9 cellular contexts compared by ENCODE assay signal in the genomic region with DNA sequence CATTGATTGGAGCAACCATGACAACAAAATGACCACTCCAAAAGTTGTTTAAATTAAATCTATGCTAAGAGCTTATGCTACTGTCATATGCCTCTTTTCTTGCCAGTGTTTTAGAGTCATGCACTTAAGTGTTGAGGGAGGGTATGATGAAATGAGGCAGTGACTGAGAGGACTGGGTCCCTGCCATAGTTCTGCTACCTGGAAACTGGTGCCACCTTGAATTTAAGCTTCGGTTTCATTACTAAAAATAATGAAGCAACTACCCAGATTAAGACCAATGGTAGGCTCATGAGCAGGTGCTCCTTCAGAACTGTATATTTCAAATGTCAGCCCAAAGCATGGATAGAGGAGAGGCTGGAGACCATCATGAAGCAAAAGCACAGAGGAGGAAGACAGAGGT.
"Had no signal": no experiment of that assay in that cellular context is flagged by ENCODE, and none has a peak within 500 bp of the region (broad histone marks: within the 10 kb centered on the region; RNA-seq: fewer than 3 reads in every experiment).

No MANE protein-coding gene starts in this region.

- H3K27ac Mint-ChIP-seq: HFFc6, IgD-negative memory B cell had no signal

- H3K9ac ChIP-seq: GM23248 had no signal

- H3K9me3 ChIP-seq: HAP-1 had no signal

- H3K9me3 Mint-ChIP-seq: IgD-negative memory B cell had no signal

- H3K4me1 Mint-ChIP-seq: IgD-negative memory B cell had no signal

- ATAC-seq: HCT116, HepG2 had no signal

- H2AFZ ChIP-seq: GM23248 had no signal

- H3K36me3 Mint-ChIP-seq: IgD-negative memory B cell had no signal

- H3K36me3 ChIP-seq: HAP-1 had no signal

- H3K4me3 Mint-ChIP-seq: HFFc6, IgD-negative memory B cell had no signal

- DNase-seq: GM23248, GOT3, H7, HFFc6 had no signal

- H3K27ac ChIP-seq: GM23248, HL-60 had no signal

- H3K4me3 ChIP-seq: GM23248, HAP-1 had no signal

- H3K27me3 Mint-ChIP-seq: IgD-negative memory B cell had no signal

- H3K4me1 ChIP-seq: HAP-1 had no signal
